ENCODE assay signal across 8 cellular contexts in genomic region chr6:53300656-53301551, GRCh38. TPM values are rescaled to one million over a fixed set of nuclear protein-coding genes. Genes with fewer than 3 reads are reported as not detected.
DNase-seq lines count a peak whose midpoint lies in the region; ATAC-seq, FAIRE-seq and TF ChIP-seq lines count a peak whose summit lies in the region.

No MANE protein-coding gene starts in this region.

- no peak overlapping the region for H3K4me3 ChIP-seq in GM23338

- no peak for FAIRE-seq in RCC 7860 (lab: Jason Lieb, UNC)

- no peaks in the 10 kb centered on the region for H3F3A ChIP-seq in GM23338 (replicated peaks; ENCODE audit: low read depth)

- no peak overlapping the region for H2AFZ ChIP-seq in GM23338

- H3K27me3 Mint-ChIP-seq in natural killer cell treated with Interleukin-12 subunit alpha and Interleukin-12 subunit beta and Interleukin-15 and Interleukin-18, amount 100 ng/mL, for 72 hours, result no peaks in the 10 kb centered on the region
- peaks cover 5% of the 10 kb centered on the region for H3K27me3 Mint-ChIP-seq in GM23338 (ENCODE audit: insufficient read depth, low read depth, poor library complexity)

- peak; percentile 77 to 78 for ATAC-seq in natural killer cell treated with Interleukin-12 subunit alpha and Interleukin-12 subunit beta and Interleukin-15 and Interleukin-18, amount 100 ng/mL, for 72 hours
- ATAC-seq in HG03175 (IDR thresholded peaks at IDR 0.05; ENCODE audit: unreplicated experiment) (no peak), GM23338 (no peak; the same call in 2 of the 3 replicates)

- H3K27ac Mint-ChIP-seq in natural killer cell treated with Interleukin-12 subunit alpha and Interleukin-12 subunit beta and Interleukin-15 and Interleukin-18, amount 100 ng/mL, for 72 hours, result peak overlapping the region; percentile 86 to 88
- no peak overlapping the region for H3K27ac Mint-ChIP-seq in GM23338

- H3K4me2 ChIP-seq in GM23338, result no peak overlapping the region

- H3K9me3 Mint-ChIP-seq in natural killer cell treated with Interleukin-12 subunit alpha and Interleukin-12 subunit beta and Interleukin-15 and Interleukin-18, amount 100 ng/mL, for 72 hours, result no peaks in the 10 kb centered on the region
- peaks cover 7% of the 10 kb centered on the region; the same call in 2 of the 3 replicates for H3K9me3 Mint-ChIP-seq in GM23338

- peak overlapping the region; percentile 88 for H3K4me3 Mint-ChIP-seq in natural killer cell treated with Interleukin-12 subunit alpha and Interleukin-12 subunit beta and Interleukin-15 and Interleukin-18, amount 100 ng/mL, for 72 hours
- no peak overlapping the region for H3K4me3 Mint-ChIP-seq in GM23338

- peak; percentile 53 for DNase-seq in RCC 7860 (ENCODE audit: low spot score)
- peak; percentile 62 for DNase-seq in dermis blood vessel endothelial cell
- no peak for DNase-seq in natural killer cell treated with Interleukin-12 subunit alpha and Interleukin-12 subunit beta and Interleukin-15 and Interleukin-18, amount 100 ng/mL, for 72 hours (ENCODE audit: low spot score)
- no peak for DNase-seq in germinal center (ENCODE audit: low spot score)
- no peak for DNase-seq in COR-L47 (lab: John Stamatoyannopoulos, UW)
- DNase-seq in GM23338 (ENCODE audit: low spot score), result no peak

- no peaks in the 10 kb centered on the region for H3K9me2 ChIP-seq in GM23338 (ENCODE audit: insufficient read depth)

- no peaks in the 10 kb centered on the region for H3K36me3 ChIP-seq in GM23338 (ENCODE audit: insufficient read depth)

- H3K27me3 ChIP-seq in GM23338 (ENCODE audit: insufficient read depth), result no peaks in the 10 kb centered on the region

- peak overlapping the region; percentile 96 for H3K27ac ChIP-seq in C4-2B
- no peak overlapping the region for H3K27ac ChIP-seq in GM23338 (ENCODE audit: low read depth)

- H3K4me1 ChIP-seq in GM23338 (ENCODE audit: insufficient read depth), result peaks cover 30% of the 10 kb centered on the region

- H3K36me3 Mint-ChIP-seq in natural killer cell treated with Interleukin-12 subunit alpha and Interleukin-12 subunit beta and Interleukin-15 and Interleukin-18, amount 100 ng/mL, for 72 hours, result no peaks in the 10 kb centered on the region
- H3K36me3 Mint-ChIP-seq in GM23338 (ENCODE audit: low read depth), result peaks cover 15% of the 10 kb centered on the region; the same call in 2 of the 3 replicates

- H3K4me1 Mint-ChIP-seq in natural killer cell treated with Interleukin-12 subunit alpha and Interleukin-12 subunit beta and Interleukin-15 and Interleukin-18, amount 100 ng/mL, for 72 hours (ENCODE audit: low read depth in 2 of 2), result peaks cover 64 to 69% of the 10 kb centered on the region in 2 donors
- H3K4me1 Mint-ChIP-seq in GM23338, result peaks cover 50% of the 10 kb centered on the region

- peaks cover 88% of the 10 kb centered on the region for H3K79me2 ChIP-seq in GM23338 (replicated peaks; ENCODE audit: insufficient read depth)

- H4K20me1 ChIP-seq in GM23338 (replicated peaks; ENCODE audit: insufficient read depth), result peaks cover 36% of the 10 kb centered on the region

- TF ChIP-seq CTCF in C4-2B (conservative IDR thresholded peaks at IDR 0.05) (no peak), GM23338 (conservative IDR thresholded peaks at IDR 0.05; ENCODE audit: low read depth in 2 of 2) (no peak)

TF ChIP-seq in GM23338, 12 proteins besides CTCF, POLR2A, EP300 and RAD21:
- TF ChIP-seq ZNF462 (CRISPR knock-in tag; IDR thresholded peaks at IDR 0.05) (no peak), EZH2 (IDR thresholded peaks at IDR 0.05; ENCODE audit: low read depth, unreplicated experiment) (no peak), ZNF331 (CRISPR knock-in tag; IDR thresholded peaks at IDR 0.05; ENCODE audit: low read depth) (no peak), CREB1 (CRISPR knock-in tag; IDR thresholded peaks at IDR 0.05; ENCODE audit: low read depth) (no peak), STAT1 (IDR thresholded peaks at IDR 0.05; ENCODE audit: unreplicated experiment) (no peak), ZNF114 (CRISPR knock-in tag; IDR thresholded peaks at IDR 0.05) (no peak)
TF ChIP-seq in GM23338: peak in this region for 0.

RNA-seq across cellular contexts. Expression of gene ELOVL5, which starts 47.8 kb away (rescaled TPM):
- total RNA-seq in dermis blood vessel endothelial cell, result 74.2 and 123 TPM in 2 replicates
- 100 to 1,000 TPM; 130 to 136 TPM for total RNA-seq in natural killer cell treated with Interleukin-12 subunit alpha and Interleukin-12 subunit beta and Interleukin-15 and Interleukin-18, amount 100 ng/mL, for 72 hours
- 169 and 180 TPM in 2 replicates for total RNA-seq in GM23338 (2014; rRNA removed; shearing (Covaris generic))
- 66.9 and 83.3 TPM in 2 replicates for polyA plus RNA-seq in GM23338 (2016; fragmentation: Nextera tagmentation; extraction: Ambion mirVana)

Comparison
In these comparisons a context has a peak if more than half of its experiments do, and no peak if none do; other contexts are left out.
1. DNase-seq: peak in RCC 7860 (single experiment) and dermis blood vessel endothelial cell (single experiment); none in natural killer cell treated with Interleukin-12 subunit alpha and Interleukin-12 subunit beta and Interleukin-15 and Interleukin-18, amount 100 ng/mL, for 72 hours (single experiment), germinal center (single experiment), COR-L47 (single experiment) and GM23338 (single experiment).
2. ATAC-seq: peak in natural killer cell treated with Interleukin-12 subunit alpha and Interleukin-12 subunit beta and Interleukin-15 and Interleukin-18, amount 100 ng/mL, for 72 hours (2 of 2); none in HG03175 (single experiment) and GM23338 (single experiment).